Comparison of ENCODE assay signal across 9 cellular contexts in the genomic region with DNA sequence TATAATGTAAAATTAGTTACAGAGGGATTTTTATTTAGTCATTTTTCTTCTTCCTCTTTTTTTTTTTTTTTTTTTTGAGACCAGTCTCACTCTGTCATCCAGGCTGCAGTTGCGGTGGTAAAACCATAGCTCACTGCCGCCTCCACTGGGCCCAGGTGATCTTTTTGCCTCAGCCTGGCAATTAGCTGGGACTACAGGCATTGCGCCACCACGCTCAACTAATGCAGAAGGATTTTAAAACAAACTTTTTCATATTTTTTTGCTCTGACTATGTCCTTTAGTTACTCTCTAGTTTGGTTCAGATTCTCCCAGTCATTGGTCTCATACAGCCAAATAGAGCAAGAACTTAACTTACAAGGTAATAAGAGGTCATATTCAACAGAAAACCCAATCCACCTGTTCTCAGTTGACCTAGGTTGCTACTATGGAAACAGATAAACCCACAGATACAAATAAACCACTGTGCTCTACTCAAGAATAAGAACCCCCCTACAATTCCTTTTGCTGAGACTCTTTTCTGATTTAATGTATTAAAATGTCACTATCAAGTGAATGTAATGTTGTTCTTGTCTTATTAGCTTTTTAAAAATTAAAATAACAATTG.
DNase-seq lines count a peak whose midpoint lies in the region; ATAC-seq and TF ChIP-seq lines count a peak whose summit lies in the region.
"Had no signal": no experiment of that assay in that cellular context is flagged by ENCODE, and none has a peak within 500 bp of the region (broad histone marks: within the 10 kb centered on the region; RNA-seq: fewer than 3 reads in every experiment).

No MANE protein-coding gene starts in this region.

- DNase-seq in T-helper 22 cell (ENCODE audit: low read depth) (peak; percentile 17), kidney tubule cell (ENCODE audit: low spot score) (peak; percentile 39), retina (no peak), globus pallidus (ENCODE audit: low spot score) (no peak), DMS114 treated with DMSO at 0.1 percent for 48 hours (lab: John Stamatoyannopoulos, UW; ENCODE audit: unreplicated experiment) (no peak), coronary artery (ENCODE audit: low spot score) (no peak)

- no peak overlapping the region for H3K27ac ChIP-seq in coronary artery
- H3K27ac ChIP-seq: KMS-11 had no signal

- H3K4me3 ChIP-seq in coronary artery = no peak overlapping the region

- ATAC-seq in GM19328 (IDR thresholded peaks at IDR 0.05; ENCODE audit: unreplicated experiment) (peak; percentile 98), HG03066 (IDR thresholded peaks at IDR 0.05; ENCODE audit: low read depth, unreplicated experiment) (peak; percentile 66)

- no peak for TF ChIP-seq CTCF in coronary artery (IDR thresholded peaks at IDR 0.05)

Comparison
In these comparisons a context has a peak if more than half of its experiments do, and no peak if none do; other contexts are left out.
1. DNase-seq: peak in T-helper 22 cell (single experiment) and kidney tubule cell (single experiment); none in retina (single experiment), globus pallidus (single experiment), DMS114 treated with DMSO at 0.1 percent for 48 hours (single experiment) and coronary artery (single experiment).